In genomic region chr11:92670293-92670890, GRCh38 we compare ENCODE assay signal across 17 cellular contexts.
"Had no signal": no experiment of that assay in that cellular context is flagged by ENCODE, and none has a peak within 500 bp of the region (broad histone marks: within the 10 kb centered on the region; RNA-seq: fewer than 3 reads in every experiment).

No MANE protein-coding gene starts in this region.

- H3K4me3 Mint-ChIP-seq: activated CD4-positive, alpha-beta T cell treated with anti-CD3 and anti-CD28 coated beads, Interleukin-2, amount 10 ng/mL, durations not matched to agents 24 days and 14 days; activated T-helper 17 cell treated with anti-CD3 and anti-CD28 coated beads, Interleukin-2, amount 50 U/mL, for 72 hours; stimulated activated naive CD8-positive, alpha-beta T cell treated with anti-CD3 and anti-CD28 coated beads, Interleukin-15, Interleukin-2, amounts not matched to agents 100 ng/mL and 50 ng/mL, for 24 hours; WTC11 had no signal

- H3K9me3 ChIP-seq: adrenal gland, left lung, ovary had no signal

- H3K4me3 ChIP-seq: adrenal gland, coronary artery, left lung, ovary had no signal

- H3K27ac Mint-ChIP-seq: activated CD4-positive, alpha-beta T cell treated with anti-CD3 and anti-CD28 coated beads, Interleukin-2, amount 10 ng/mL, durations not matched to agents 24 days and 14 days; activated T-helper 17 cell treated with anti-CD3 and anti-CD28 coated beads, Interleukin-2, amount 50 U/mL, for 72 hours; stimulated activated naive CD8-positive, alpha-beta T cell treated with anti-CD3 and anti-CD28 coated beads, Interleukin-15, Interleukin-2, amounts not matched to agents 100 ng/mL and 50 ng/mL, for 24 hours had no signal

- H3K36me3 Mint-ChIP-seq: WTC11 had no signal

- H3K27ac ChIP-seq: adrenal gland, coronary artery, left lung, ovary had no signal

- H3K9me3 Mint-ChIP-seq: activated CD4-positive, alpha-beta T cell treated with anti-CD3 and anti-CD28 coated beads, Interleukin-2, amount 10 ng/mL, durations not matched to agents 24 days and 14 days; WTC11 had no signal

- H3K4me1 ChIP-seq: adrenal gland, left lung had no signal

- H3K27me3 Mint-ChIP-seq: activated CD4-positive, alpha-beta T cell treated with anti-CD3 and anti-CD28 coated beads, Interleukin-2, amount 10 ng/mL, durations not matched to agents 24 days and 14 days; stimulated activated naive CD8-positive, alpha-beta T cell treated with anti-CD3 and anti-CD28 coated beads, Interleukin-15, Interleukin-2, amounts not matched to agents 100 ng/mL and 50 ng/mL, for 24 hours had no signal

- ATAC-seq: activated T-helper 17 cell treated with anti-CD3 and anti-CD28 coated beads, Interleukin-2, amount 50 U/mL, for 72 hours; left lung; WTC11 had no signal

- DNase-seq: activated CD4-positive, alpha-beta T cell treated with anti-CD3 and anti-CD28 coated beads, Interleukin-2, amount 10 ng/mL, durations not matched to agents 24 days and 14 days; activated CD8-positive, alpha-beta memory T cell treated with anti-CD3 and anti-CD28 coated beads for 24 hours; activated naive CD4-positive, alpha-beta T cell treated with anti-CD3 and anti-CD28 coated beads, Interleukin-2, amount 50 U/mL, for 16 hours; adrenal gland; caudate nucleus; effector CD4-positive, alpha-beta T cell; foreskin melanocyte; head of caudate nucleus; left lung; mesenchymal stem cell; ovary; stimulated activated CD4-positive, alpha-beta T cell treated with anti-CD3 and anti-CD28 coated beads, Interleukin-4, amount 100 ng/mL, for 1 hour; stimulated activated CD8-positive, alpha-beta memory T cell treated with anti-CD3 and anti-CD28 coated beads, Interleukin-4, amount 100 ng/mL, for 48 hours had no signal

- H3K36me3 ChIP-seq: adrenal gland, left lung, ovary had no signal

- H3K27me3 ChIP-seq: adrenal gland, left lung, ovary had no signal

- H3K4me1 Mint-ChIP-seq: activated CD4-positive, alpha-beta T cell treated with anti-CD3 and anti-CD28 coated beads, Interleukin-2, amount 10 ng/mL, durations not matched to agents 24 days and 14 days; activated T-helper 17 cell treated with anti-CD3 and anti-CD28 coated beads, Interleukin-2, amount 50 U/mL, for 72 hours had no signal
